8 cellular contexts compared by ENCODE assay signal in genomic region chr5:140595538-140595937, GRCh38. TPM values are rescaled to one million over a fixed set of nuclear protein-coding genes. Genes with fewer than 3 reads are reported as not detected.
A peak's percentile ranks its signal among the peaks of the same experiment; 100 is the strongest.
DNase-seq lines count a peak whose midpoint lies in the region; ATAC-seq, FAIRE-seq and TF ChIP-seq lines count a peak whose summit lies in the region.
"Had no signal": no experiment of that assay in that cellular context is flagged by ENCODE, and none has a peak within 500 bp of the region (broad histone marks: within the 10 kb centered on the region; RNA-seq: fewer than 3 reads in every experiment).

No MANE protein-coding gene starts in this region.

- ATAC-seq in HG02642 (IDR thresholded peaks at IDR 0.05; ENCODE audit: poor library complexity, unreplicated experiment) = no peak
- ATAC-seq: activated CD8-positive, alpha-beta T cell treated with anti-CD3 and anti-CD28 coated beads for 36 hours; Panc1 had no signal

- H3K9me3 ChIP-seq in small intestine (ENCODE audit: control insufficient read depth, low read depth) = no peaks in the 10 kb centered on the region

- WGBS in small intestine, 3 donors = 31 to 42% (median 34%) methylated on average over 3 of the region's 3 CpGs

- FAIRE-seq in small intestine (lab: Jason Lieb, UNC) = no peak

- no peaks in the 10 kb centered on the region for H3K27me3 ChIP-seq in small intestine (ENCODE audit: control insufficient read depth in 2 of 2, insufficient read depth in 2 of 2, low read length in 2 of 2)

- DNase-seq in NCI-H2171 treated with DMSO at 0.1 percent for 48 hours (lab: John Stamatoyannopoulos, UW) = peak; percentile 13
- DNase-seq in epithelial cell of esophagus (ENCODE audit: low read depth) = peak; percentile 54
- peak; percentile 50 for DNase-seq in small intestine
- no peak for DNase-seq in NCI-H1930 (lab: John Stamatoyannopoulos, UW)
- no peak for DNase-seq in ecto neural progenitor cell (ENCODE audit: low spot score)
- DNase-seq: activated CD8-positive, alpha-beta T cell treated with anti-CD3 and anti-CD28 coated beads for 36 hours had no signal

- no peak overlapping the region for H3K27ac ChIP-seq in small intestine (ENCODE audit: low read depth in 1 of 2, low read length in 1 of 2)

- H3K4me1 ChIP-seq in small intestine (ENCODE audit: control insufficient read depth in 2 of 2, insufficient read depth in 1 of 2, low read depth in 1 of 2, low read length in 1 of 2) = no peaks in the 10 kb centered on the region

- TF ChIP-seq CTCF in epithelial cell of esophagus (IDR thresholded peaks at IDR 0.05; ENCODE audit: insufficient read depth, low read depth, low read length, missing control alignments) = no peak

- H3K4me3 ChIP-seq in epithelial cell of esophagus (ENCODE audit: low read length) (no peak overlapping the region), small intestine (ENCODE audit: low read depth in 1 of 2, low read length in 2 of 2) (no peak overlapping the region)

- H3K36me3 ChIP-seq in small intestine (ENCODE audit: control insufficient read depth in 2 of 2, insufficient read depth in 2 of 2, low read length in 2 of 2) = no peaks in the 10 kb centered on the region

RNA-seq across cellular contexts. Expression of gene SLC35A4, which starts 30.9 kb away (rescaled TPM):
- 10 to 100 TPM; 35.7 to 74.6 (median 52.3) TPM for polyA plus RNA-seq in small intestine

RNA-seq across cellular contexts. Expression of gene APBB3, which starts 31.1 kb away (rescaled TPM):
- polyA plus RNA-seq in small intestine = 10 to 100 TPM in 2 of 3 donors, 1 to 10 TPM in 1; 9.5 to 21.7 (median 13.0) TPM

RNA-seq across cellular contexts. Expression of gene CD14, which starts 37.4 kb away (rescaled TPM):
- polyA plus RNA-seq in small intestine = 10 to 100 TPM in 1 of 3 donors, 1 to 10 TPM in 2; 3.1 to 30.3 (median 7.8) TPM

RNA-seq across cellular contexts. Expression of gene SRA1, which starts 38.3 kb away (rescaled TPM):
- polyA plus RNA-seq in small intestine = 10 to 100 TPM; 28.5 to 49.9 (median 36.2) TPM

RNA-seq across cellular contexts. Expression of gene TMCO6, which starts 43.7 kb away (rescaled TPM):
- 10 to 100 TPM in 1 of 3 donors, 1 to 10 TPM in 2; 5.4 to 21.3 (median 5.8) TPM for polyA plus RNA-seq in small intestine

Comparison
In these comparisons a context has a peak if more than half of its experiments do, and no peak if none do; other contexts are left out.
1. DNase-seq: peak in NCI-H2171 treated with DMSO at 0.1 percent for 48 hours (single experiment), epithelial cell of esophagus (single experiment) and small intestine (single experiment); none in NCI-H1930 (0 of 2) and ecto neural progenitor cell (single experiment).